In genomic region chr1:27601321-27601770, GRCh38 we compare ENCODE assay signal across 2 cellular contexts.
A peak's percentile ranks its signal among the peaks of the same experiment; 100 is the strongest.
TF ChIP-seq lines count a peak whose summit lies in the region.

No MANE protein-coding gene starts in this region.

TF ChIP-seq in GM12878, 131 proteins besides CTCF, POLR2A, EP300 and RAD21:
- TF ChIP-seq ZNF217 (IDR thresholded peaks at IDR 0.05) (no peak), NR2F1 (conservative IDR thresholded peaks at IDR 0.05) (peak; percentile 65; the same call in 1 of the 2 replicates), ZNF207 (IDR thresholded peaks at IDR 0.05; ENCODE audit: borderline replicate concordance) (no peak), EGR1 (IDR thresholded peaks at IDR 0.05; ENCODE audit: borderline replicate concordance in 1 of 2, low read depth in 2 of 2, low read length in 2 of 2) (no peak), MEF2B (IDR thresholded peaks at IDR 0.05; ENCODE audit: partially characterized antibody, poor library complexity, severe bottlenecking) (peak; percentile 67), BCLAF1 (IDR thresholded peaks at IDR 0.05) (no peak), ZNF384 (IDR thresholded peaks at IDR 0.05; ENCODE audit: borderline replicate concordance, low read depth, low read length) (no peak), ETV6 (conservative IDR thresholded peaks at IDR 0.05 in 1 of 2, IDR thresholded peaks at IDR 0.05 in 1 of 2; ENCODE audit: borderline replicate concordance in 1 of 2, low read depth in 1 of 2) (no peak), SMAD5 (IDR thresholded peaks at IDR 0.05; ENCODE audit: low read depth) (no peak)

TF ChIP-seq in liver, 16 proteins besides CTCF, POLR2A, EP300 and RAD21:
- TF ChIP-seq FOXA1 (IDR thresholded peaks at IDR 0.05) (no peak), NR2F2 (IDR thresholded peaks at IDR 0.05) (no peak), MAX (IDR thresholded peaks at IDR 0.05) (no peak)
